Comparison of ENCODE assay signal across 1 cellular context in genomic region chr21:45299026-45299863, GRCh38.
TF ChIP-seq lines count a peak whose summit lies in the region.

No MANE protein-coding gene starts in this region.

TF ChIP-seq in K562, 482 proteins besides CTCF, POLR2A, EP300 and RAD21 (continued from another document and continues in another):
- TF ChIP-seq ZNF280A (IDR thresholded peaks at IDR 0.05; ENCODE audit: low read depth, partially characterized antibody) (no peak), IFI16 (CRISPR knock-in tag; IDR thresholded peaks at IDR 0.05) (no peak), CUX1 (CRISPR knock-in tag; IDR thresholded peaks at IDR 0.05) (no peak), BACH1 (tag; IDR thresholded peaks at IDR 0.05) (no peak), ATF1 (CRISPR knock-in tag; IDR thresholded peaks at IDR 0.05) (no peak), ATF1 (tag; IDR thresholded peaks at IDR 0.05) (peak; percentile 63), NR2F6 (CRISPR knock-in tag; IDR thresholded peaks at IDR 0.05) (no peak), ZNF408 (CRISPR knock-in tag; IDR thresholded peaks at IDR 0.05; ENCODE audit: low read depth) (no peak), SRSF7 (optimal IDR thresholded peaks at IDR 0.05; ENCODE audit: low read depth, low read length) (no peak), KLF16 (IDR thresholded peaks at IDR 0.05) (no peak), MCM3 (IDR thresholded peaks at IDR 0.05) (no peak), TCF3 (CRISPR knock-in tag; IDR thresholded peaks at IDR 0.05) (peak; percentile 73), AFF1 (IDR thresholded peaks at IDR 0.05; ENCODE audit: low read depth in 1 of 2, partially characterized antibody in 2 of 2) (no peak), ZBTB11 (CRISPR knock-in tag; IDR thresholded peaks at IDR 0.05) (no peak), RFX5 (IDR thresholded peaks at IDR 0.05; ENCODE audit: low read depth, low read length) (no peak), CTCFL (IDR thresholded peaks at IDR 0.05; ENCODE audit: borderline replicate concordance, insufficient read depth, low read depth, low read length, poor library complexity, severe bottlenecking) (no peak), ZNF655 (CRISPR knock-in tag; IDR thresholded peaks at IDR 0.05) (no peak), JUN (IDR thresholded peaks at IDR 0.05; ENCODE audit: borderline replicate concordance, low read depth, low read length) (no peak), JUN (CRISPR knock-in tag; IDR thresholded peaks at IDR 0.05; ENCODE audit: borderline replicate concordance) (no peak), FOXM1 (IDR thresholded peaks at IDR 0.05; ENCODE audit: low read depth) (no peak), FOXM1 (CRISPR knock-in tag; IDR thresholded peaks at IDR 0.05; ENCODE audit: low read depth) (no peak), ILF3 (IDR thresholded peaks at IDR 0.05; ENCODE audit: borderline replicate concordance) (no peak), ZNF785 (CRISPR knock-in tag; IDR thresholded peaks at IDR 0.05) (no peak), WHSC1 (IDR thresholded peaks at IDR 0.05; ENCODE audit: low read length) (no peak), MCM7 (IDR thresholded peaks at IDR 0.05) (no peak), STAT6 (CRISPR knock-in tag; IDR thresholded peaks at IDR 0.05) (no peak), CCAR2 (IDR thresholded peaks at IDR 0.05; ENCODE audit: low read depth, low read length) (no peak), RBM39 (optimal IDR thresholded peaks at IDR 0.05; ENCODE audit: low read depth, low read length) (no peak), HCFC1 (IDR thresholded peaks at IDR 0.05; ENCODE audit: low read depth, low read length) (no peak; the same call in 1 of the 2 replicates), MECOM (CRISPR knock-in tag; IDR thresholded peaks at IDR 0.05) (no peak), ATF6 (CRISPR knock-in tag; IDR thresholded peaks at IDR 0.05) (no peak), THRA (IDR thresholded peaks at IDR 0.05) (no peak), FOXK2 (conservative IDR thresholded peaks at IDR 0.05 in 1 of 2, IDR thresholded peaks at IDR 0.05 in 1 of 2; ENCODE audit: low read depth in 2 of 2) (peak; percentile 38 to 66; a peak in 1 of 4 replicates)
